In genomic region chr10:6013413-6014192, GRCh38 we compare ENCODE assay signal across 1 cellular context.
TF ChIP-seq lines count a peak whose summit lies in the region.

No MANE protein-coding gene starts in this region.

TF ChIP-seq in K562, 482 proteins besides CTCF, POLR2A, EP300 and RAD21 (continues in another document):
- TF ChIP-seq ARID4B (CRISPR knock-in tag; IDR thresholded peaks at IDR 0.05) (no peak), CHCHD3 (CRISPR knock-in tag; IDR thresholded peaks at IDR 0.05) (no peak), NONO (IDR thresholded peaks at IDR 0.05; ENCODE audit: low read depth in 2 of 2, low read length in 1 of 2) (no peak), ATF4 (CRISPR knock-in tag; IDR thresholded peaks at IDR 0.05) (no peak), RBM22 (IDR thresholded peaks at IDR 0.05; ENCODE audit: low read depth, low read length, poor library complexity, severe bottlenecking) (no peak), ZHX1 (conservative IDR thresholded peaks at IDR 0.05; ENCODE audit: low read length) (no peak), DNMT1 (IDR thresholded peaks at IDR 0.05) (no peak), CHD1 (IDR thresholded peaks at IDR 0.05; ENCODE audit: low read length) (no peak), BHLHE40 (IDR thresholded peaks at IDR 0.05; ENCODE audit: low read length) (no peak), ZNF217 (CRISPR knock-in tag; IDR thresholded peaks at IDR 0.05) (no peak), MXD1 (CRISPR knock-in tag; IDR thresholded peaks at IDR 0.05; ENCODE audit: borderline replicate concordance, poor library complexity, severe bottlenecking) (no peak), ZNF184 (CRISPR knock-in tag; IDR thresholded peaks at IDR 0.05) (no peak), MCM5 (IDR thresholded peaks at IDR 0.05; ENCODE audit: low read depth) (no peak), CREM (IDR thresholded peaks at IDR 0.05; ENCODE audit: low read depth) (0 out of 2 replicates have a peak, but pooled peaks have one; percentile 3), POLR2B (IDR thresholded peaks at IDR 0.05; ENCODE audit: low read depth, partially characterized antibody) (no peak), PKNOX1 (IDR thresholded peaks at IDR 0.05) (peak; percentile 29; the same call in 1 of the 2 replicates), ZBED1 (IDR thresholded peaks at IDR 0.05) (no peak), MYBL2 (IDR thresholded peaks at IDR 0.05; ENCODE audit: low read depth) (no peak), MYBL2 (CRISPR knock-in tag; IDR thresholded peaks at IDR 0.05; ENCODE audit: borderline replicate concordance) (no peak), FOXJ2 (tag; IDR thresholded peaks at IDR 0.05) (no peak), HDAC6 (IDR thresholded peaks at IDR 0.05; ENCODE audit: low read depth, low read length) (no peak), COPS2 (conservative IDR thresholded peaks at IDR 0.05) (no peak), STAT5A (IDR thresholded peaks at IDR 0.05; ENCODE audit: borderline replicate concordance, low read length) (no peak), KLF1 (tag; IDR thresholded peaks at IDR 0.05) (no peak), ATF3 (IDR thresholded peaks at IDR 0.05) (peak; percentile 49), ATF3 (CRISPR knock-in tag; conservative IDR thresholded peaks at IDR 0.05) (no peak), ETS2 (tag; IDR thresholded peaks at IDR 0.05; ENCODE audit: borderline replicate concordance, poor library complexity, severe bottlenecking) (no peak), CAMTA2 (CRISPR knock-in tag; conservative IDR thresholded peaks at IDR 0.05) (no peak), ZC3H11A (IDR thresholded peaks at IDR 0.05; ENCODE audit: low read depth, low read length) (no peak), MGA (IDR thresholded peaks at IDR 0.05) (0 out of 2 replicates have a peak, but pooled peaks have one; percentile 12), ZNF449 (CRISPR knock-in tag; IDR thresholded peaks at IDR 0.05) (no peak), GABPB2 (CRISPR knock-in tag; conservative IDR thresholded peaks at IDR 0.05) (no peak), ATF1 (CRISPR knock-in tag; IDR thresholded peaks at IDR 0.05) (no peak; the same call in 1 of the 2 replicates), ATF1 (tag; IDR thresholded peaks at IDR 0.05) (0 out of 2 replicates have a peak, but pooled peaks have one; percentile 16), SAP30 (IDR thresholded peaks at IDR 0.05; ENCODE audit: borderline replicate concordance, insufficient read depth, low read depth, low read length, poor library complexity, severe bottlenecking) (no peak), XRCC4 (IDR thresholded peaks at IDR 0.05; ENCODE audit: extremely low read depth, insufficient read depth, insufficient read length) (no peak)
